ENCODE assay signal across 24 cellular contexts in genomic region chr1:44422161-44422560, GRCh38. TPM values are rescaled to one million over a fixed set of nuclear protein-coding genes. Genes with fewer than 3 reads are reported as not detected.
A peak's percentile ranks its signal among the peaks of the same experiment; 100 is the strongest.
DNase-seq lines count a peak whose midpoint lies in the region; ATAC-seq and TF ChIP-seq lines count a peak whose summit lies in the region.
"Had no signal": no experiment of that assay in that cellular context is flagged by ENCODE, and none has a peak within 500 bp of the region (broad histone marks: within the 10 kb centered on the region; RNA-seq: fewer than 3 reads in every experiment).

No MANE protein-coding gene starts in this region.

- intact Hi-C loops in dorsolateral prefrontal cortex (cut with DNase I) (loop anchor here (5.0 kb wide), 1 partner anchor 75 kb away; no protein-coding TSS in a partner anchor), OCI-LY7 (cut with micrococcal nuclease; ENCODE audit: unreplicated experiment) (no loop called here), posterior cingulate gyrus (cut with DNase I) (no loop called here)

- CTCF ChIA-PET in OCI-LY7 (lab: Charles Lee; ENCODE audit: unreplicated experiment): no interaction called here

- peaks cover 45% of the 10 kb centered on the region for H3F3A ChIP-seq in neural progenitor cell (ENCODE audit: low read depth)

- H3K27ac Mint-ChIP-seq in neural progenitor cell: peak overlapping the region; percentile 42
- H3K27ac Mint-ChIP-seq: activated CD4-positive, alpha-beta T cell treated with anti-CD3 and anti-CD28 coated beads, Interleukin-2, amount 10 ng/mL, durations not matched to agents 7 days and 5 days; naive thymus-derived CD4-positive, alpha-beta T cell; progenitor cell of endocrine pancreas had no signal

- H3K4me1 Mint-ChIP-seq in neural progenitor cell: peaks cover 52% of the 10 kb centered on the region

- H3K9me2 ChIP-seq in OCI-LY7 (ENCODE audit: insufficient read depth, low read length): no peaks in the 10 kb centered on the region

- H3K27me3 ChIP-seq in dorsolateral prefrontal cortex: peaks cover 0 to 86% (median 30%) of the 10 kb centered on the region in 45 donors
- peaks cover 100% of the 10 kb centered on the region for H3K27me3 ChIP-seq in neural progenitor cell

- H3K36me3 ChIP-seq in neural progenitor cell: no peaks in the 10 kb centered on the region
- no peaks in the 10 kb centered on the region for H3K36me3 ChIP-seq in OCI-LY7 (ENCODE audit: insufficient read depth, low read length)
- H3K36me3 ChIP-seq: colonic mucosa, tibial nerve had no signal

- H3K9me3 Mint-ChIP-seq in neural progenitor cell: no peaks in the 10 kb centered on the region
- H3K9me3 Mint-ChIP-seq: activated CD4-positive, alpha-beta T cell treated with anti-CD3 and anti-CD28 coated beads, Interleukin-2, amount 10 ng/mL, durations not matched to agents 7 days and 5 days; CD8-positive, alpha-beta memory T cell; naive thymus-derived CD4-positive, alpha-beta T cell had no signal

- peaks cover 41% of the 10 kb centered on the region for H3K27me3 Mint-ChIP-seq in neural progenitor cell (ENCODE audit: insufficient read depth, low read depth)

- H3K4me1 ChIP-seq in neural progenitor cell (peaks cover 34% of the 10 kb centered on the region), OCI-LY7 (ENCODE audit: insufficient read depth, low read length, poor library complexity, severe bottlenecking) (no peaks in the 10 kb centered on the region)
- H3K4me1 ChIP-seq: colonic mucosa had no signal

- H3K4me3 ChIP-seq in dorsolateral prefrontal cortex: peak overlapping the region in 3 of 59 donors; percentile 3 to 26 (median 13)
- no peak overlapping the region for H3K4me3 ChIP-seq in neural progenitor cell
- H3K4me3 ChIP-seq in OCI-LY7 (ENCODE audit: low read depth, low read length, poor library complexity, severe bottlenecking): no peak overlapping the region
- H3K4me3 ChIP-seq: colonic mucosa, hepatocyte, skin epidermis, tibial nerve had no signal

- no peak for TF ChIP-seq CTCF in dorsolateral prefrontal cortex (IDR thresholded peaks at IDR 0.05 in 54 of 56, conservative IDR thresholded peaks at IDR 0.05 in 2 of 56; ENCODE audit: low read depth in 1 of 56, partially characterized antibody in 56 of 56)
- no peak for TF ChIP-seq CTCF in neural progenitor cell (IDR thresholded peaks at IDR 0.05)
- TF ChIP-seq CTCF in OCI-LY7 (conservative IDR thresholded peaks at IDR 0.05; ENCODE audit: low read length): no peak

- no TSS peak for BruUV-seq in OCI-LY7 (replicated peaks; lab: Mats Ljungman, UMichigan)

- DNase-seq in GDM1 (lab: John Stamatoyannopoulos, UW) (peak; percentile 90), KG1 (lab: John Stamatoyannopoulos, UW) (peak; percentile 86), dorsolateral prefrontal cortex (no peak), neural progenitor cell (ENCODE audit: low spot score) (no peak), occipital lobe (lab: John Stamatoyannopoulos, UW) (no peak), OCI-LY7 (ENCODE audit: low spot score) (no peak), posterior cingulate gyrus (no peak)
- DNase-seq: activated CD4-positive, alpha-beta T cell treated with anti-CD3 and anti-CD28 coated beads, Interleukin-2, amount 10 ng/mL, durations not matched to agents 7 days and 5 days; activated CD8-positive, alpha-beta memory T cell treated with anti-CD3 and anti-CD28 coated beads, Interleukin-2, amount 50 U/mL, for 48 hours; CD8-positive, alpha-beta memory T cell; colonic mucosa; DMS53; mesenchymal stem cell; naive thymus-derived CD4-positive, alpha-beta T cell; OCI-M1; SIG-M5; stimulated activated naive CD4-positive, alpha-beta T cell treated with Interleukin-2 at 50 U/mL for 16 hours; T-helper 1 cell had no signal

- no peak overlapping the region for H3K9ac ChIP-seq in neural progenitor cell

- H3K9me3 ChIP-seq in neural progenitor cell (ENCODE audit: low read depth) (no peaks in the 10 kb centered on the region), OCI-LY7 (ENCODE audit: low read length) (no peaks in the 10 kb centered on the region)
- H3K9me3 ChIP-seq: colonic mucosa, tibial nerve had no signal

- ATAC-seq in activated CD4-positive, CD25-positive, alpha-beta regulatory T cell treated with anti-CD3 and anti-CD28 coated beads, Interleukin-2, amount 50 U/mL, for 24 hours: no peak
- ATAC-seq: naive thymus-derived CD4-positive, alpha-beta T cell had no signal

- no peaks in the 10 kb centered on the region for H3K36me3 Mint-ChIP-seq in neural progenitor cell
- H3K36me3 Mint-ChIP-seq: brain; CD8-positive, alpha-beta memory T cell; naive thymus-derived CD4-positive, alpha-beta T cell had no signal

- H3K27ac ChIP-seq in dorsolateral prefrontal cortex (peak overlapping the region in 51 of 59 donors; percentile 1 to 97 (median 66)), neural progenitor cell (no peak overlapping the region), OCI-LY7 (ENCODE audit: low read depth, low read length, poor library complexity, severe bottlenecking) (no peak overlapping the region)
- H3K27ac ChIP-seq: colonic mucosa, hepatocyte had no signal

- H3K4me2 ChIP-seq in neural progenitor cell (peak overlapping the region; percentile 42), OCI-LY7 (ENCODE audit: low read length) (no peak overlapping the region)
- H3K4me2 ChIP-seq: hepatocyte had no signal

- H4K20me1 ChIP-seq in neural progenitor cell (ENCODE audit: low read depth) (peaks cover 48% of the 10 kb centered on the region), OCI-LY7 (ENCODE audit: insufficient read depth, low read length) (no peaks in the 10 kb centered on the region; the same call in 1 of the 2 replicates)

- POLR2A ChIA-PET in OCI-LY7 (lab: Charles Lee): no interaction called here

- H3K79me2 ChIP-seq in neural progenitor cell (ENCODE audit: low read depth) (no peaks in the 10 kb centered on the region), OCI-LY7 (ENCODE audit: insufficient read depth, low read depth, low read length) (no peaks in the 10 kb centered on the region)
- H3K79me2 ChIP-seq: hepatocyte had no signal

- H3K4me3 Mint-ChIP-seq in neural progenitor cell: peak overlapping the region; percentile 60
- H3K4me3 Mint-ChIP-seq: activated CD4-positive, alpha-beta T cell treated with anti-CD3 and anti-CD28 coated beads, Interleukin-2, amount 10 ng/mL, durations not matched to agents 7 days and 5 days; CD8-positive, alpha-beta memory T cell; naive thymus-derived CD4-positive, alpha-beta T cell had no signal

- no peak overlapping the region for H2AFZ ChIP-seq in neural progenitor cell (replicated peaks)
- no peak overlapping the region for H2AFZ ChIP-seq in OCI-LY7 (ENCODE audit: low read length)
- H2AFZ ChIP-seq: hepatocyte had no signal

RNA-seq across cellular contexts. Expression of gene RNF220, which starts 17.1 kb away (rescaled TPM):
- 100 to 1,000 TPM; 104 to 415 (median 196) TPM for total RNA-seq in dorsolateral prefrontal cortex
- 93.8 and 133 TPM in 2 replicates for total RNA-seq in neural progenitor cell (ENCODE audit: low replicate concordance)
- total RNA-seq in occipital lobe: 46.8 TPM
- total RNA-seq in OCI-LY7 (2014; rRNA removed; shearing (Covaris generic)): 85.5 and 107 TPM in 2 replicates
- total RNA-seq in OCI-LY7 (2022): 82.3 and 84.7 TPM in 2 replicates

Comparison
In these comparisons a context has a peak if more than half of its experiments do, and no peak if none do; other contexts are left out.
1. DNase-seq: peak in GDM1 (single experiment) and KG1 (single experiment); none in dorsolateral prefrontal cortex (0 of 10), neural progenitor cell (single experiment), occipital lobe (single experiment), OCI-LY7 (single experiment) and posterior cingulate gyrus (0 of 10).
2. H3K27ac ChIP-seq: peak in dorsolateral prefrontal cortex (51 of 59); none in neural progenitor cell (single experiment) and OCI-LY7 (single experiment).
3. intact Hi-C loops: an anchor here in dorsolateral prefrontal cortex (5.0 kb wide); none called in OCI-LY7 and posterior cingulate gyrus.